Comparison of ENCODE assay signal across 27 cellular contexts in the genomic region with DNA sequence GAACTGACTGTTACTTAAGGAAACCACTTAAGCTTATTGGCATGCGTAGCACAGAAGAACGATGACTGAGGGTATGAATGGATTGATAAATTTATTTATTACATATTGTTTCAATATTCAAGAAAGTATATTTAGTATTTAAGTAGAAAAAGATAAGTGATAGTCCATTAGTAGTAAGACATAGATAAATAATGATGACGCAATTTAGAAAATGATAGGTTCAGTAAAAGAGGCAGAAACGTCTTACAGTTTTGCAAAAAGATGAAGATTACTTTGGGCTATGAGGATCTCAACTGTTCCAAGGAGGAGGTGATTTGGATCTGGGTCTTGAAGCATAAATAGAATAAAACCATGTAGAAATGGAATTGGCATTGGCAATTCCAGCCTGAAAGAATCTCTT.
"Had no signal": no experiment of that assay in that cellular context is flagged by ENCODE, and none has a peak within 500 bp of the region (broad histone marks: within the 10 kb centered on the region; RNA-seq: fewer than 3 reads in every experiment).

No MANE protein-coding gene starts in this region.

- H3K4me1 Mint-ChIP-seq: memory B cell; naive B cell; stimulated activated naive CD8-positive, alpha-beta T cell treated with anti-CD3 and anti-CD28 coated beads, Interleukin-15, amount 100 ng/mL, for 72 hours had no signal

- H3K27ac Mint-ChIP-seq: memory B cell; mesothelial cell of epicardium; nephron progenitor cell; stimulated activated naive CD8-positive, alpha-beta T cell treated with anti-CD3 and anti-CD28 coated beads, Interleukin-15, amount 100 ng/mL, for 72 hours had no signal

- H3K9me3 ChIP-seq: gastrocnemius medialis, heart left ventricle, mucosa of descending colon, ovary, psoas muscle, suprapubic skin, transverse colon had no signal

- H3K36me3 ChIP-seq: gastrocnemius medialis, heart left ventricle, ovary, suprapubic skin, transverse colon had no signal

- H3K27me3 ChIP-seq: gastrocnemius medialis, heart left ventricle, hepatocyte, ovary, suprapubic skin, transverse colon had no signal

- H2AFZ ChIP-seq: hepatocyte had no signal

- FAIRE-seq: colon, kidney had no signal

- H3K79me2 ChIP-seq: hepatocyte had no signal

- H3K36me3 Mint-ChIP-seq: memory B cell, mesothelial cell of epicardium, naive B cell had no signal

- H3K27ac ChIP-seq: dorsolateral prefrontal cortex, epithelial cell of prostate, gastrocnemius medialis, heart left ventricle, hepatocyte, psoas muscle, skin epidermis, suprapubic skin, transverse colon had no signal

- H3K4me3 ChIP-seq: dorsolateral prefrontal cortex, gastrocnemius medialis, heart left ventricle, hepatocyte, lung, mucosa of descending colon, ovary, psoas muscle, skin epidermis, suprapubic skin, transverse colon had no signal

- H3K4me3 Mint-ChIP-seq: memory B cell; mesothelial cell of epicardium; naive B cell; nephron progenitor cell; stimulated activated naive CD8-positive, alpha-beta T cell treated with anti-CD3 and anti-CD28 coated beads, Interleukin-15, amount 100 ng/mL, for 72 hours had no signal

- ATAC-seq: gastrocnemius medialis; heart left ventricle; left lobe of liver; mucosa of descending colon; psoas muscle; right cardiac atrium; stimulated activated naive CD8-positive, alpha-beta T cell treated with anti-CD3 and anti-CD28 coated beads, Interleukin-15, amount 100 ng/mL, for 72 hours had no signal

- H3K4me2 ChIP-seq: hepatocyte had no signal

- H3K27me3 Mint-ChIP-seq: naive B cell; stimulated activated naive CD8-positive, alpha-beta T cell treated with anti-CD3 and anti-CD28 coated beads, Interleukin-15, amount 100 ng/mL, for 72 hours had no signal

- DNase-seq: dorsolateral prefrontal cortex; effector CD4-positive, alpha-beta T cell; gastrocnemius medialis; heart left ventricle; kidney; mucosa of descending colon; naive B cell; nephron progenitor cell; occipital lobe; ovary; posterior cingulate gyrus; psoas muscle; right cardiac atrium; stimulated activated CD4-positive, alpha-beta T cell treated with anti-CD3 and anti-CD28 coated beads, Interleukin-15, amount 100 ng/mL, for 24 hours; stimulated activated CD4-positive, alpha-beta T cell treated with anti-CD3 and anti-CD28 coated beads, Interleukin-2, amount 100 ng/mL, for 48 hours; stimulated activated naive CD4-positive, alpha-beta T cell; stimulated activated naive CD8-positive, alpha-beta T cell treated with anti-CD3 and anti-CD28 coated beads, Interleukin-15, amount 100 ng/mL, for 72 hours; transverse colon had no signal

- H3K4me1 ChIP-seq: gastrocnemius medialis, psoas muscle, transverse colon had no signal
